In the genomic region with DNA sequence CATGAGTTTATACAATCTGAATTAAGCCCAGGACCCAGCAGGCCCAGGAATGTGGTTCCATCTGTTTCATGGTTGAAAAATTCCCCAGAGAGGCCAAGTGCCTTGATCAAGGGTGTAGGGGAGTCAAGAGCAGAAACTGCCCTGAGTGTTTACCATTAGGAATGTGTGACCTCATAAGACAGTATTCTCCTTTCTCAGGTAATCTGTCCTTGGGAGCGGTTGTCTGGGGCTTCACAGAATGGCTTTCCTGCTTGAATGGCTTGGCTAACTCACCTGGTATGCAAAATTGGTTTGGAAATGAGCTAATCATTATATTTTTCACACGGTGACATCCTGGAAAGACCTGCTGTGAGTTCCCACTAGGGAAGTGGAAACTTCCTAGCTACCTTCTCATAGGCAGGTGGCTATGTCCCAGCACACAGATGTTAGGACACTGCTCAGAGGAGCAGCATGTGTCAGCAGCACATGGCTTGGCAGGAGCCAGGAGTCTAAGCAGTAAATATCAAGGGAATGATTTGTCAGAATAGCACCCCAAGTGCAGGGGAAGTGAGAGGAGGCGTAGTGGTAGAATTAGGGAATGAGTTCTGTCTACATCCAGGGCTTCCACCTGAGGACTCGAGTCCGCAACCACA, we compare ENCODE assay signal across 28 cellular contexts. TPM values are rescaled to one million over a fixed set of nuclear protein-coding genes. Genes with fewer than 3 reads are reported as not detected.
DNase-seq lines count a peak whose midpoint lies in the region; ATAC-seq and TF ChIP-seq lines count a peak whose summit lies in the region.
"Had no signal": no experiment of that assay in that cellular context is flagged by ENCODE, and none has a peak within 500 bp of the region (broad histone marks: within the 10 kb centered on the region; RNA-seq: fewer than 3 reads in every experiment).

No MANE protein-coding gene starts in this region.

- no peak overlapping the region for H2AFZ ChIP-seq in hepatocyte
- H2AFZ ChIP-seq: neural progenitor cell, parathyroid adenoma had no signal

- no peak overlapping the region for H3K4me2 ChIP-seq in hepatocyte
- H3K4me2 ChIP-seq: BLaER1 treated with 17β-estradiol and CSF1 and Interleukin-3, amounts not matched to agents 10 nM and 100 nM; neural progenitor cell had no signal

- no peak overlapping the region for H3K4me3 ChIP-seq in hepatocyte
- H3K4me3 ChIP-seq in mucosa of descending colon = no peak overlapping the region
- H3K4me3 ChIP-seq in A673 (ENCODE audit: low read depth, low read length, poor library complexity, severe bottlenecking) = no peak overlapping the region
- H3K4me3 ChIP-seq: BLaER1 treated with 17β-estradiol and CSF1 and Interleukin-3, amounts not matched to agents 10 nM and 100 nM; gastroesophageal sphincter; neural progenitor cell; right lobe of liver; tibial nerve had no signal

- H3K9me2 ChIP-seq in hepatocyte (replicated peaks; ENCODE audit: insufficient read depth) = no peaks in the 10 kb centered on the region

- no TSS peak for BruUV-seq in A673 (replicated peaks; lab: Mats Ljungman, UMichigan)

- no peaks in the 10 kb centered on the region for H3K79me2 ChIP-seq in hepatocyte
- H3K79me2 ChIP-seq: parathyroid adenoma had no signal

- TF ChIP-seq CTCF in hepatocyte (IDR thresholded peaks at IDR 0.05; ENCODE audit: poor library complexity) (no peak), mucosa of descending colon (IDR thresholded peaks at IDR 0.05) (no peak), type B pancreatic cell (conservative IDR thresholded peaks at IDR 0.05) (no peak), A673 (conservative IDR thresholded peaks at IDR 0.05; ENCODE audit: low read depth, low read length) (no peak)

- no peaks in the 10 kb centered on the region for H3K9me3 ChIP-seq in hepatocyte (ENCODE audit: low read depth)
- no peaks in the 10 kb centered on the region for H3K9me3 ChIP-seq in mucosa of descending colon
- no peaks in the 10 kb centered on the region for H3K9me3 ChIP-seq in A673 (ENCODE audit: low read depth, low read length, poor library complexity, severe bottlenecking)
- H3K9me3 ChIP-seq in T-helper 17 cell (ENCODE audit: control insufficient read depth, low read length, poor library complexity, severe bottlenecking) = no peaks in the 10 kb centered on the region
- H3K9me3 ChIP-seq: BLaER1 treated with 17β-estradiol and CSF1 and Interleukin-3, amounts not matched to agents 10 nM and 100 nM; gastroesophageal sphincter; right lobe of liver; tibial nerve had no signal

- H3K27ac Mint-ChIP-seq in type B pancreatic cell (peak overlapping the region; percentile 63), T-helper 17 cell (no peak overlapping the region)
- H3K27ac Mint-ChIP-seq: activated CD4-positive, alpha-beta T cell treated with anti-CD3 and anti-CD28 coated beads for 36 hours; activated CD8-positive, alpha-beta T cell treated with anti-CD3 and anti-CD28 coated beads, Interleukin-2, amount 10 ng/mL, durations not matched to agents 7 days and 5 days; activated naive CD4-positive, alpha-beta T cell treated with anti-CD3 and anti-CD28 coated beads, Interleukin-2, amount 50 U/mL, for 24 hours; activated T-helper 17 cell treated with anti-CD3 and anti-CD28 coated beads, Interleukin-2, amount 50 U/mL, for 72 hours; neural progenitor cell had no signal

- H3K4me1 ChIP-seq in hepatocyte (ENCODE audit: insufficient read depth) (no peaks in the 10 kb centered on the region), mucosa of descending colon (ENCODE audit: low read depth) (no peaks in the 10 kb centered on the region), A673 (ENCODE audit: insufficient read depth, low read length, poor library complexity, severe bottlenecking) (no peaks in the 10 kb centered on the region)
- H3K4me1 ChIP-seq: gastroesophageal sphincter, neural progenitor cell, parathyroid adenoma, right lobe of liver, tibial nerve had no signal

- H3K27me3 Mint-ChIP-seq in type B pancreatic cell (no peaks in the 10 kb centered on the region), T-helper 17 cell (no peaks in the 10 kb centered on the region)
- H3K27me3 Mint-ChIP-seq: activated CD4-positive, alpha-beta T cell treated with anti-CD3 and anti-CD28 coated beads for 36 hours; activated naive CD4-positive, alpha-beta T cell treated with anti-CD3 and anti-CD28 coated beads, Interleukin-2, amount 50 U/mL, for 24 hours; activated T-helper 17 cell treated with anti-CD3 and anti-CD28 coated beads, Interleukin-2, amount 50 U/mL, for 72 hours had no signal

- POLR2A ChIA-PET in A673 (lab: Charles Lee; ENCODE audit: low non-redundant PET) = no interaction called here

- 60% methylated on average over 5 of the region's 5 CpGs for WGBS in hepatocyte (ENCODE audit: low lambda C conversion rate, missing lambda C conversion rate)

- H3K27me3 ChIP-seq in hepatocyte (no peaks in the 10 kb centered on the region), A673 (replicated peaks; ENCODE audit: insufficient read depth, low read depth, low read length, poor library complexity) (peaks cover 4% of the 10 kb centered on the region)
- H3K27me3 ChIP-seq: BLaER1 treated with 17β-estradiol and CSF1 and Interleukin-3, amounts not matched to agents 10 nM and 100 nM; brain microvascular endothelial cell; gastroesophageal sphincter; neural progenitor cell; right lobe of liver; tibial nerve had no signal

- H3K36me3 ChIP-seq in hepatocyte (replicated peaks; ENCODE audit: insufficient read depth, low read depth) (no peaks in the 10 kb centered on the region), mucosa of descending colon (ENCODE audit: low read depth) (no peaks in the 10 kb centered on the region), A673 (ENCODE audit: insufficient read depth, low read length, poor library complexity, severe bottlenecking) (no peaks in the 10 kb centered on the region)
- H3K36me3 ChIP-seq: BLaER1 treated with 17β-estradiol and CSF1 and Interleukin-3, amounts not matched to agents 10 nM and 100 nM; brain microvascular endothelial cell; gastroesophageal sphincter; neural progenitor cell; right lobe of liver; tibial nerve had no signal

- H3K4me1 Mint-ChIP-seq in type B pancreatic cell (ENCODE audit: unreplicated experiment) = no peaks in the 10 kb centered on the region
- peaks cover 8% of the 10 kb centered on the region for H3K4me1 Mint-ChIP-seq in T-helper 17 cell
- H3K4me1 Mint-ChIP-seq: activated CD4-positive, alpha-beta T cell treated with anti-CD3 and anti-CD28 coated beads for 36 hours; activated naive CD4-positive, alpha-beta T cell treated with anti-CD3 and anti-CD28 coated beads, Interleukin-2, amount 50 U/mL, for 24 hours; activated T-helper 17 cell treated with anti-CD3 and anti-CD28 coated beads, Interleukin-2, amount 50 U/mL, for 72 hours; neural progenitor cell had no signal

- no peaks in the 10 kb centered on the region for H4K20me1 ChIP-seq in hepatocyte (ENCODE audit: insufficient read depth, poor library complexity, severe bottlenecking)
- H4K20me1 ChIP-seq: BLaER1 treated with 17β-estradiol and CSF1 and Interleukin-3, amounts not matched to agents 10 nM and 100 nM had no signal

- H3K36me3 Mint-ChIP-seq in type B pancreatic cell (no peaks in the 10 kb centered on the region), T-helper 17 cell (ENCODE audit: low read depth) (peaks cover 2% of the 10 kb centered on the region)
- H3K36me3 Mint-ChIP-seq: activated naive CD4-positive, alpha-beta T cell treated with anti-CD3 and anti-CD28 coated beads, Interleukin-2, amount 50 U/mL, for 24 hours; neural progenitor cell had no signal

- no peaks in the 10 kb centered on the region for H3K9me3 Mint-ChIP-seq in type B pancreatic cell
- H3K9me3 Mint-ChIP-seq: activated naive CD4-positive, alpha-beta T cell treated with anti-CD3 and anti-CD28 coated beads, Interleukin-2, amount 50 U/mL, for 24 hours; activated T-helper 17 cell treated with anti-CD3 and anti-CD28 coated beads, Interleukin-2, amount 50 U/mL, for 72 hours; neural progenitor cell had no signal

- H3K27ac ChIP-seq in hepatocyte (peak overlapping the region; percentile 31), A673 (ENCODE audit: low read depth, low read length, poor library complexity, severe bottlenecking) (no peak overlapping the region)
- H3K27ac ChIP-seq: BLaER1 treated with 17β-estradiol and CSF1 and Interleukin-3, amounts not matched to agents 10 nM and 100 nM; brain microvascular endothelial cell; gastroesophageal sphincter; neural progenitor cell; parathyroid adenoma; right lobe of liver; tibial nerve had no signal

- intact Hi-C loops in mucosa of descending colon (cut with DNase I, micrococcal nuclease) (no loop called here), left colon (cut with DNase I, micrococcal nuclease) (no loop called here), A673 (cut with micrococcal nuclease; ENCODE audit: unreplicated experiment) (no loop called here)

- CTCF ChIA-PET in A673 (lab: Charles Lee) = no interaction called here

- DNase-seq in glomerular visceral epithelial cell (ENCODE audit: extremely low spot score) (peak; percentile 12), hepatocyte (ENCODE audit: low spot score) (peak; percentile 25), mucosa of descending colon (no peak), type B pancreatic cell (ENCODE audit: extremely low spot score, unreplicated experiment) (no peak), left colon (no peak), A673 (ENCODE audit: low spot score) (no peak), T-helper 17 cell (no peak)
- DNase-seq: activated CD4-positive, alpha-beta T cell treated with anti-CD3 and anti-CD28 coated beads for 36 hours; activated CD8-positive, alpha-beta T cell treated with anti-CD3 and anti-CD28 coated beads, Interleukin-2, amount 10 ng/mL, durations not matched to agents 7 days and 5 days; amniotic stem cell; brain microvascular endothelial cell; DMS79 treated with DMSO at 0.1 percent for 48 hours; GDM1; HCEC 1CT; Karpas-422; NCI-H1436; NCI-H446; right lobe of liver; stimulated activated CD4-positive, alpha-beta T cell treated with anti-CD3 and anti-CD28 coated beads, Interleukin-4, amount 100 ng/mL, for 1 hour; T-helper 9 cell had no signal

- ATAC-seq in mucosa of descending colon (peak; percentile 25), left colon (no peak), T-helper 17 cell (no peak)
- ATAC-seq: activated CD4-positive, alpha-beta T cell treated with anti-CD3 and anti-CD28 coated beads for 36 hours; activated CD8-positive, alpha-beta T cell treated with anti-CD3 and anti-CD28 coated beads, Interleukin-2, amount 10 ng/mL, durations not matched to agents 7 days and 5 days; activated T-helper 17 cell treated with anti-CD3 and anti-CD28 coated beads, Interleukin-2, amount 50 U/mL, for 72 hours; gastroesophageal sphincter; right lobe of liver had no signal

- H3K4me3 Mint-ChIP-seq in type B pancreatic cell = no peak overlapping the region
- H3K4me3 Mint-ChIP-seq in T-helper 17 cell = no peak overlapping the region
- H3K4me3 Mint-ChIP-seq: activated CD4-positive, alpha-beta T cell treated with anti-CD3 and anti-CD28 coated beads for 36 hours; activated CD8-positive, alpha-beta T cell treated with anti-CD3 and anti-CD28 coated beads, Interleukin-2, amount 10 ng/mL, durations not matched to agents 7 days and 5 days; activated naive CD4-positive, alpha-beta T cell treated with anti-CD3 and anti-CD28 coated beads, Interleukin-2, amount 50 U/mL, for 24 hours; activated T-helper 17 cell treated with anti-CD3 and anti-CD28 coated beads, Interleukin-2, amount 50 U/mL, for 72 hours; neural progenitor cell had no signal

RNA-seq across cellular contexts. Expression of gene CLIC5, which starts 17.7 kb away (rescaled TPM):
- 12.1 and 12.9 TPM in 2 replicates for total RNA-seq in hepatocyte
- 6.0 and 10.1 TPM in 2 replicates for polyA plus RNA-seq in hepatocyte
- 100 to 1,000 TPM; 149 to 242 (median 215) TPM for total RNA-seq in mucosa of descending colon
- total RNA-seq in type B pancreatic cell (ENCODE audit: low replicate concordance) = 31.3 and 75.8 TPM in 2 replicates
- total RNA-seq in left colon = 100 to 1,000 TPM; 170 to 205 TPM
- total RNA-seq in A673 (2021) = not detected in 2 replicates
- 10 to 100 TPM in 1 of 2 donors, 1 to 10 TPM in 1; 7.2 to 10.1 TPM for total RNA-seq in T-helper 17 cell
- total RNA-seq: lung microvascular endothelial cell had no signal

Comparison
In these comparisons a context has a peak if more than half of its experiments do, and no peak if none do; other contexts are left out.
1. DNase-seq: peak in glomerular visceral epithelial cell (single experiment) and hepatocyte (single experiment); none in mucosa of descending colon (0 of 3), type B pancreatic cell (single experiment), left colon (0 of 2), A673 (single experiment) and T-helper 17 cell (0 of 3).